Comparison of ENCODE assay signal across 21 cellular contexts in genomic region chr12:82833461-82833860, GRCh38.
"Had no signal": no experiment of that assay in that cellular context is flagged by ENCODE, and none has a peak within 500 bp of the region (broad histone marks: within the 10 kb centered on the region; RNA-seq: fewer than 3 reads in every experiment).

No MANE protein-coding gene starts in this region.

- ATAC-seq: gastroesophageal sphincter; left cardiac atrium; lower lobe of right lung; natural killer cell treated with Interleukin-12 subunit alpha and Interleukin-12 subunit beta and Interleukin-15 and Interleukin-18, amount 100 ng/mL, for 72 hours; psoas muscle; right lobe of liver; stimulated activated effector memory CD8-positive, alpha-beta T cell treated with anti-CD3 and anti-CD28 coated beads, Interleukin-12 subunit alpha, Interleukin-12 subunit beta, amount 100 ng/mL, for 72 hours; stimulated activated naive CD8-positive, alpha-beta T cell treated with anti-CD3 and anti-CD28 coated beads, Interleukin-15, Interleukin-2, amounts not matched to agents 100 U/mL and 50 U/mL, for 24 hours had no signal

- H3K27me3 ChIP-seq: esophagus squamous epithelium, gastroesophageal sphincter, right lobe of liver, tibial artery, upper lobe of left lung, uterus had no signal

- DNase-seq: cortex of kidney; effector memory CD4-positive, alpha-beta T cell; esophagus squamous epithelium; foreskin fibroblast; glutamatergic neuron; kidney; left cardiac atrium; left ventricle myocardium inferior; lower lobe of right lung; psoas muscle; retina; right lobe of liver; stimulated activated CD4-positive, alpha-beta T cell treated with anti-CD3 and anti-CD28 coated beads, Interleukin-4, amount 100 ng/mL, for 1 hour; stimulated activated CD8-positive, alpha-beta memory T cell treated with anti-CD3 and anti-CD28 coated beads, Interleukin-4, amount 100 ng/mL, for 48 hours; stimulated activated naive CD8-positive, alpha-beta T cell treated with anti-CD3 and anti-CD28 coated beads, Interleukin-15, Interleukin-2, amounts not matched to agents 100 U/mL and 50 U/mL, for 24 hours; tibial artery; upper lobe of left lung; uterus had no signal

- H3K9me3 ChIP-seq: esophagus squamous epithelium, gastroesophageal sphincter, left ventricle myocardium inferior, lower lobe of right lung, psoas muscle, right lobe of liver, tibial artery, upper lobe of left lung, uterus had no signal

- H3K4me1 ChIP-seq: gastroesophageal sphincter, left ventricle myocardium inferior, psoas muscle, right lobe of liver, tibial artery, upper lobe of left lung, uterus had no signal

- H3K4me3 ChIP-seq: esophagus squamous epithelium, gastroesophageal sphincter, left ventricle myocardium inferior, lower lobe of right lung, psoas muscle, right lobe of liver, tibial artery, upper lobe of left lung, uterus had no signal

- H3K27ac ChIP-seq: esophagus squamous epithelium, left ventricle myocardium inferior, lower lobe of right lung, psoas muscle, right lobe of liver, tibial artery, upper lobe of left lung, uterus had no signal

- H3K36me3 ChIP-seq: esophagus squamous epithelium, gastroesophageal sphincter, left ventricle myocardium inferior, lower lobe of right lung, right lobe of liver, tibial artery, upper lobe of left lung, uterus had no signal
